In the genomic region with DNA sequence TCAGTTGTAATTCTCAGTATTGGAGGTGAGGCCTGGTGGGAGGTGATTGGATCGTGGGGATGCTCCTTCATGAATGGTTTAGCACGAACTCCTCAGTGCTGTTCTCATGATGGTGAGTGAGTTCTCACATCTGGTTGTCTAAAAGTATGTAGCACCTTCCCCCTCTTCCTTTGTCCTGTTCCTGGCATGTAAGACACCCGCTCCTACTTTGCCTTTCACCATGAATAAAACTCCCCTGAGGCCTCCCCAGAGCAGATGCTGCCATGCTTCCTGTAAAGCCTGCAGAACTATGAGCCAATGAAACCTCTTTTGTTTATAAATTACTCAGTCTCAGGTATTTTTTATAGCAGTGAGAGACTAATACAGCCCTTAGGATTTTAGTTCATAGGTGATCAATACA, we compare ENCODE assay signal across 21 cellular contexts.
"Had no signal": no experiment of that assay in that cellular context is flagged by ENCODE, and none has a peak within 500 bp of the region (broad histone marks: within the 10 kb centered on the region; RNA-seq: fewer than 3 reads in every experiment).

No MANE protein-coding gene starts in this region.

- H3K27ac ChIP-seq: body of pancreas, lower lobe of right lung, neural progenitor cell, thoracic aorta, upper lobe of right lung, VCaP had no signal

- H3K4me3 ChIP-seq: body of pancreas, lower lobe of right lung, neural progenitor cell, thoracic aorta, upper lobe of right lung had no signal

- H3K27me3 ChIP-seq: body of pancreas, neural progenitor cell, upper lobe of right lung had no signal

- H3K36me3 Mint-ChIP-seq: neural progenitor cell had no signal

- H3K4me2 ChIP-seq: neural progenitor cell had no signal

- H3K4me3 Mint-ChIP-seq: activated naive CD4-positive, alpha-beta T cell treated with anti-CD3 and anti-CD28 coated beads, Interleukin-2, amount 10 ng/mL, durations not matched to agents 7 days and 5 days; activated naive CD8-positive, alpha-beta T cell treated with anti-CD3 and anti-CD28 coated beads, Interleukin-2, amount 50 U/mL, for 24 hours; activated T-cell treated with anti-CD3 and anti-CD28 coated beads, Interleukin-2, amount 50 U/mL, for 4 hours; neural progenitor cell; T-cell; T-helper 2 cell treated with Interferon-gamma antibody and Interleukin-4, amounts not matched to agents 5 μg/mL and 100 μg/mL, for 36 hours had no signal

- H3K9me3 ChIP-seq: body of pancreas, lower lobe of right lung, thoracic aorta, upper lobe of right lung had no signal

- DNase-seq: activated CD4-positive, alpha-beta T cell treated with anti-CD3 and anti-CD28 coated beads, Interleukin-2, amount 50 U/mL, for 1 hour; activated CD8-positive, alpha-beta memory T cell treated with anti-CD3 and anti-CD28 coated beads, Interleukin-2, amount 50 U/mL, for 48 hours; activated naive CD4-positive, alpha-beta T cell treated with anti-CD3 and anti-CD28 coated beads, Interleukin-2, amount 10 ng/mL, durations not matched to agents 7 days and 5 days; activated naive CD8-positive, alpha-beta T cell treated with anti-CD3 and anti-CD28 coated beads, Interleukin-2, amount 50 U/mL, for 24 hours; activated T-cell treated with anti-CD3 and anti-CD28 coated beads, Interleukin-2, amount 50 U/mL, for 4 hours; body of pancreas; erythroblast; foreskin melanocyte; lower lobe of right lung; naive thymus-derived CD4-positive, alpha-beta T cell; stimulated activated CD4-positive, alpha-beta T cell treated with anti-CD3 and anti-CD28 coated beads, Interleukin-2, amount 100 ng/mL, for 48 hours; stimulated activated naive CD4-positive, alpha-beta T cell; T-cell; upper lobe of right lung had no signal

- H3K9ac ChIP-seq: neural progenitor cell had no signal

- ATAC-seq: activated CD4-positive, CD25-positive, alpha-beta regulatory T cell treated with anti-CD3 and anti-CD28 coated beads, Interleukin-2, amount 50 U/mL, for 24 hours; activated naive CD8-positive, alpha-beta T cell treated with anti-CD3 and anti-CD28 coated beads, Interleukin-2, amount 50 U/mL, for 24 hours; activated T-cell treated with anti-CD3 and anti-CD28 coated beads, Interleukin-2, amount 50 U/mL, for 4 hours; body of pancreas; left lobe of liver; lower lobe of right lung; naive thymus-derived CD4-positive, alpha-beta T cell; sciatic nerve; T-cell; upper lobe of right lung had no signal

- H3K27ac Mint-ChIP-seq: activated naive CD4-positive, alpha-beta T cell treated with anti-CD3 and anti-CD28 coated beads, Interleukin-2, amount 10 ng/mL, durations not matched to agents 7 days and 5 days; neural progenitor cell; T-helper 2 cell treated with Interferon-gamma antibody and Interleukin-4, amounts not matched to agents 5 μg/mL and 100 μg/mL, for 36 hours had no signal

- H2AFZ ChIP-seq: neural progenitor cell had no signal

- H3K9me3 Mint-ChIP-seq: activated naive CD4-positive, alpha-beta T cell treated with anti-CD3 and anti-CD28 coated beads, Interleukin-2, amount 10 ng/mL, durations not matched to agents 7 days and 5 days; activated naive CD8-positive, alpha-beta T cell treated with anti-CD3 and anti-CD28 coated beads, Interleukin-2, amount 50 U/mL, for 24 hours; activated T-cell treated with anti-CD3 and anti-CD28 coated beads, Interleukin-2, amount 50 U/mL, for 4 hours; naive thymus-derived CD4-positive, alpha-beta T cell; neural progenitor cell; T-cell; T-helper 2 cell treated with Interferon-gamma antibody and Interleukin-4, amounts not matched to agents 5 μg/mL and 100 μg/mL, for 36 hours had no signal

- H3K36me3 ChIP-seq: lower lobe of right lung, neural progenitor cell, thoracic aorta, upper lobe of right lung had no signal

- H3K27me3 Mint-ChIP-seq: activated naive CD4-positive, alpha-beta T cell treated with anti-CD3 and anti-CD28 coated beads, Interleukin-2, amount 10 ng/mL, durations not matched to agents 7 days and 5 days; activated naive CD8-positive, alpha-beta T cell treated with anti-CD3 and anti-CD28 coated beads, Interleukin-2, amount 50 U/mL, for 24 hours; naive thymus-derived CD4-positive, alpha-beta T cell; T-cell had no signal
